Comparison of ENCODE assay signal across 13 cellular contexts in the genomic region with DNA sequence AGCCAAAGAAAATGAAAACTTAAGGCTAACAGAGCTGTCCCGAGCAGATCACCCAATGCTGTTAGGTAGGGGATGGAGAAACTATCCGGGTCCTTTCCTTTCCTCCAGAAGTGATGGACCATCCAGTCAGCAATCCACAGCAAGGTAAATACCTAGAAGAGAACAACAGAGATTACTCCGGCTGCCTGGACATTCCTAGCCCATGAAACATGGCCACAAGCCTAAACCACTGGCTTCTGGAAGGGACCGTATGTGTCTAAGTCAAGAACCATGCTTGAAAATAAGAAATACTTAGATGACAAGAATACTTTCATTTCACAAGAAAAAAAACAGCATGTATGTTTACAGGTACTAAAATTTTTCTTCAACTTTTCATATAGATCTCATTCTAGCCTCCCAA.
DNase-seq lines count a peak whose midpoint lies in the region; ATAC-seq and TF ChIP-seq lines count a peak whose summit lies in the region.
"Had no signal": no experiment of that assay in that cellular context is flagged by ENCODE, and none has a peak within 500 bp of the region (broad histone marks: within the 10 kb centered on the region; RNA-seq: fewer than 3 reads in every experiment).

No MANE protein-coding gene starts in this region.

- 83 to 90% methylated on average over 4 of the region's 4 CpGs for WGBS in thyroid gland, 2 donors

- H3K36me3 ChIP-seq in brain microvascular endothelial cell (replicated peaks) (no peaks in the 10 kb centered on the region), thyroid gland (no peaks in the 10 kb centered on the region), right atrium auricular region (no peaks in the 10 kb centered on the region)
- H3K36me3 ChIP-seq: pancreas, thoracic aorta had no signal

- no peak for ATAC-seq in GM21825 (IDR thresholded peaks at IDR 0.05; ENCODE audit: unreplicated experiment)
- ATAC-seq: GM12878 had no signal

- no peak for TF ChIP-seq POLR2A in thyroid gland (IDR thresholded peaks at IDR 0.05)

- TF ChIP-seq CTCF in brain microvascular endothelial cell (IDR thresholded peaks at IDR 0.05; ENCODE audit: low read depth, low read length, missing control alignments) = no peak
- no peak for TF ChIP-seq CTCF in thyroid gland (IDR thresholded peaks at IDR 0.05)
- no peak for TF ChIP-seq CTCF in right atrium auricular region (IDR thresholded peaks at IDR 0.05)

- in situ Hi-C loops in brain microvascular endothelial cell (cut with HindIII; ENCODE audit: low pct_ligation_motif_present, low sequenced_read_pairs) = no loop called here

- intact Hi-C loops in thyroid gland (cut with DNase I) = no loop called here

- H3K4me3 ChIP-seq in brain microvascular endothelial cell (ENCODE audit: low read depth, low read length) (no peak overlapping the region), thyroid gland (replicated peaks in 1 of 3) (no peak overlapping the region), right atrium auricular region (no peak overlapping the region)
- H3K4me3 ChIP-seq: GM12878, pancreas, thoracic aorta had no signal

- DNase-seq in AG08395 (ENCODE audit: low spot score) (peak; percentile 77), HS-5 (ENCODE audit: low read depth) (peak; percentile 37), brain microvascular endothelial cell (peak; percentile 81), kidney glomerular epithelial cell (lab: John Stamatoyannopoulos, UW) (peak; percentile 34), hypothalamus (lab: John Stamatoyannopoulos, UW) (no peak), thyroid gland (no peak), right atrium auricular region (ENCODE audit: low spot score) (no peak)
- DNase-seq: activated CD8-positive, alpha-beta memory T cell treated with anti-CD3 and anti-CD28 coated beads, Interleukin-2, amount 50 U/mL, for 4 hours; NCI-H1436; pancreas had no signal

- H3K9me3 ChIP-seq in thyroid gland (no peaks in the 10 kb centered on the region), right atrium auricular region (no peaks in the 10 kb centered on the region)
- H3K9me3 ChIP-seq: pancreas, thoracic aorta had no signal

- H3K27ac ChIP-seq in brain microvascular endothelial cell (no peak overlapping the region), thyroid gland (no peak overlapping the region), right atrium auricular region (no peak overlapping the region)
- H3K27ac ChIP-seq: pancreas, thoracic aorta had no signal

- H3K4me1 ChIP-seq in thyroid gland (no peaks in the 10 kb centered on the region), right atrium auricular region (no peaks in the 10 kb centered on the region)

- no peaks in the 10 kb centered on the region for H3K27me3 ChIP-seq in brain microvascular endothelial cell (replicated peaks)
- H3K27me3 ChIP-seq in thyroid gland = no peaks in the 10 kb centered on the region
- no peaks in the 10 kb centered on the region for H3K27me3 ChIP-seq in right atrium auricular region
- H3K27me3 ChIP-seq: pancreas had no signal

Comparison
In these comparisons a context has a peak if more than half of its experiments do, and no peak if none do; other contexts are left out.
1. DNase-seq: peak in AG08395 (single experiment), HS-5 (single experiment), brain microvascular endothelial cell (single experiment) and kidney glomerular epithelial cell (single experiment); none in hypothalamus (0 of 51), thyroid gland (0 of 2) and right atrium auricular region (single experiment).